In genomic region chr2:29115797-29116781, GRCh38 we compare ENCODE assay signal across 9 cellular contexts. TPM values are rescaled to one million over a fixed set of nuclear protein-coding genes. Genes with fewer than 3 reads are reported as not detected.
DNase-seq lines count a peak whose midpoint lies in the region; ATAC-seq lines count a peak whose summit lies in the region.
"Had no signal": no experiment of that assay in that cellular context is flagged by ENCODE, and none has a peak within 500 bp of the region (broad histone marks: within the 10 kb centered on the region; RNA-seq: fewer than 3 reads in every experiment).

No MANE protein-coding gene starts in this region.

- peak overlapping the region; percentile 2 for H2BK15ac ChIP-seq in neuronal stem cell (ENCODE audit: low read length)

- peak overlapping the region; percentile 87 for H3K18ac ChIP-seq in neuronal stem cell (ENCODE audit: low read length)

- peak overlapping the region; percentile 55 to 92 for H3K4me3 ChIP-seq in neuronal stem cell (ENCODE audit: low read length in 2 of 2)

- H2BK12ac ChIP-seq in neuronal stem cell (ENCODE audit: low read length), result no peak overlapping the region

- WGBS in neuronal stem cell (ENCODE audit: extremely low coverage in 2 of 2, insufficient read length in 2 of 2, insufficient replicate concordance in 1 of 2), 2 donors, result no CpG with 5 or more reads among the region's 53 CpGs

- H4K91ac ChIP-seq in neuronal stem cell (ENCODE audit: low read depth, low read length, poor library complexity), result no peak overlapping the region

- peak; percentile 40 for ATAC-seq in HG02981 (IDR thresholded peaks at IDR 0.05; ENCODE audit: unreplicated experiment)

- H3K36me3 ChIP-seq in neuronal stem cell (replicated peaks in 1 of 2; ENCODE audit: control insufficient read depth in 2 of 2, insufficient read depth in 2 of 2, low read length in 2 of 2), result no peaks in the 10 kb centered on the region

- H2AK5ac ChIP-seq in neuronal stem cell (ENCODE audit: low read depth, low read length), result no peak overlapping the region

- peaks cover 0 to 3% of the 10 kb centered on the region in 2 donors for H3K4me1 ChIP-seq in neuronal stem cell (ENCODE audit: control insufficient read depth in 2 of 2, insufficient read depth in 1 of 2, low read depth in 1 of 2, low read length in 2 of 2)

- H3K9ac ChIP-seq in neuronal stem cell (ENCODE audit: low read depth, low read length, poor library complexity), result peak overlapping the region; percentile 70

- peak; percentile 20 for DNase-seq in NCI-H1436 (lab: John Stamatoyannopoulos, UW)
- no peak for DNase-seq in NCI-H1436 treated with DMSO at 0.1 percent for 48 hours (lab: John Stamatoyannopoulos, UW)
- DNase-seq in RPMI7951 (ENCODE audit: low read depth), result peak; percentile 68
- DNase-seq in activated naive CD4-positive, alpha-beta T cell (lab: John Stamatoyannopoulos, UW), result peak; percentile 4 to 53 (median 18)
- DNase-seq in foreskin melanocyte, result peak; percentile 49
- no peak for DNase-seq in neuronal stem cell (ENCODE audit: low spot score)

- H3K4ac ChIP-seq in neuronal stem cell (ENCODE audit: low read length), result no peak overlapping the region

- no peak overlapping the region for H2BK5ac ChIP-seq in neuronal stem cell (ENCODE audit: low read length)

- H2BK120ac ChIP-seq in neuronal stem cell (ENCODE audit: low read depth, low read length), result no peak overlapping the region

- no peak overlapping the region for H3K14ac ChIP-seq in neuronal stem cell (ENCODE audit: low read length)

- peak overlapping the region; percentile 91 for H2AFZ ChIP-seq in neuronal stem cell (ENCODE audit: low read length)

- H3K23ac ChIP-seq in neuronal stem cell (ENCODE audit: low read depth, low read length, poor library complexity), result peak overlapping the region; percentile 5

- peaks cover 0 to 2% of the 10 kb centered on the region in 2 donors for H3K9me3 ChIP-seq in neuronal stem cell (replicated peaks in 1 of 2; ENCODE audit: control insufficient read depth in 2 of 2, insufficient read depth in 1 of 2, low read depth in 1 of 2, low read length in 2 of 2)

- H3K27me3 ChIP-seq in neuronal stem cell (ENCODE audit: control insufficient read depth in 3 of 3, insufficient read depth in 3 of 3, low read depth in 1 of 3, low read length in 3 of 3), result peaks cover 2 to 43% (median 24%) of the 10 kb centered on the region in 3 experiments

- no peaks in the 10 kb centered on the region for H3K79me1 ChIP-seq in neuronal stem cell (ENCODE audit: low read depth, low read length)

- no peak overlapping the region for H3K27ac ChIP-seq in neuronal stem cell (replicated peaks; ENCODE audit: low read length)
- peak overlapping the region; percentile 93 for H3K27ac ChIP-seq in temporal lobe (ENCODE audit: low read depth, low read length)
- H3K27ac ChIP-seq: C4-2B had no signal

- no peak overlapping the region for H4K8ac ChIP-seq in neuronal stem cell (ENCODE audit: low read depth, low read length)

- peak overlapping the region; percentile 93 for H3K4me2 ChIP-seq in neuronal stem cell (ENCODE audit: insufficient read depth, low read length, poor library complexity, severe bottlenecking)

RNA-seq across cellular contexts. Expression of gene CLIP4, which starts 0.9 kb away (rescaled TPM):
- 38.0 and 40.3 TPM in 2 replicates for total RNA-seq in RPMI7951 (2014; rRNA removed; shearing (Covaris generic))
- polyA plus RNA-seq in neuronal stem cell (2013, experiment 1 of 2), result 2.2 TPM
- polyA plus RNA-seq in neuronal stem cell (2013, experiment 2 of 2), result 2.4 TPM
- 27.5 TPM for total RNA-seq in temporal lobe

RNA-seq across cellular contexts. Expression of gene PCARE, which starts 41.8 kb away (rescaled TPM):
- not detected in 2 replicates for total RNA-seq in RPMI7951 (2014; rRNA removed; shearing (Covaris generic))
- polyA plus RNA-seq in neuronal stem cell (2013, experiment 1 of 2), result not detected
- not detected for polyA plus RNA-seq in neuronal stem cell (2013, experiment 2 of 2)
- under 0.01 TPM for total RNA-seq in temporal lobe

Comparison
In these comparisons a context has a peak if more than half of its experiments do, and no peak if none do; other contexts are left out.
1. DNase-seq: peak in NCI-H1436 (single experiment), RPMI7951 (single experiment), activated naive CD4-positive, alpha-beta T cell (4 of 4) and foreskin melanocyte (single experiment); none in NCI-H1436 treated with DMSO at 0.1 percent for 48 hours (single experiment) and neuronal stem cell (single experiment).